Comparison of ENCODE assay signal across 17 cellular contexts in genomic region chr15:78716651-78717050, GRCh38.
DNase-seq lines count a peak whose midpoint lies in the region; ATAC-seq, FAIRE-seq and TF ChIP-seq lines count a peak whose summit lies in the region.
"Had no signal": no experiment of that assay in that cellular context is flagged by ENCODE, and none has a peak within 500 bp of the region (broad histone marks: within the 10 kb centered on the region; RNA-seq: fewer than 3 reads in every experiment).

No MANE protein-coding gene starts in this region.

- no peaks in the 10 kb centered on the region for H4K20me1 ChIP-seq in mammary epithelial cell (ENCODE audit: insufficient read depth, low read length)

- no peak overlapping the region for H3K27ac Mint-ChIP-seq in MCF 10A (ENCODE audit: low read depth, unreplicated experiment)

- 91% methylated on average over 2 of the region's 2 CpGs for WGBS in mammary epithelial cell (ENCODE audit: low coverage, missing lambda C conversion rate)

- H3K27me3 ChIP-seq in mammary epithelial cell (ENCODE audit: insufficient read depth, low read length) (no peaks in the 10 kb centered on the region), bronchial epithelial cell (ENCODE audit: control insufficient read depth, insufficient read depth, low read length) (no peaks in the 10 kb centered on the region)

- BruUV-seq in mammary epithelial cell (replicated peaks; lab: Mats Ljungman, UMichigan) (no TSS peak), MCF 10A (replicated peaks; lab: Mats Ljungman, UMichigan) (no TSS peak)

- no peak overlapping the region for H3K4me3 Mint-ChIP-seq in MCF 10A (ENCODE audit: unreplicated experiment)

- no peaks in the 10 kb centered on the region for H3K27me3 Mint-ChIP-seq in MCF 10A (ENCODE audit: insufficient read depth, unreplicated experiment)

- H3K9me3 ChIP-seq in mammary epithelial cell (replicated peaks; ENCODE audit: insufficient read depth, low read length), result peaks cover 8% of the 10 kb centered on the region

- TF ChIP-seq CTCF in mammary epithelial cell (conservative IDR thresholded peaks at IDR 0.05 in 1 of 2, IDR thresholded peaks at IDR 0.05 in 1 of 2; ENCODE audit: extremely low read depth in 1 of 2, insufficient read depth in 1 of 2, low read depth in 1 of 2, low read length in 2 of 2) (no peak), MCF 10A (IDR thresholded peaks at IDR 0.05; ENCODE audit: unreplicated experiment) (no peak), bronchial epithelial cell (IDR thresholded peaks at IDR 0.05; ENCODE audit: insufficient read depth, low read length, severe bottlenecking) (no peak)

- no peaks in the 10 kb centered on the region for H3K79me2 ChIP-seq in mammary epithelial cell (ENCODE audit: insufficient read depth, low read length)

- H3K36me3 Mint-ChIP-seq in MCF 10A (ENCODE audit: insufficient read depth, unreplicated experiment), result no peaks in the 10 kb centered on the region

- H3K27ac ChIP-seq in mammary epithelial cell (ENCODE audit: insufficient read depth, low read depth, low read length), result peak overlapping the region; percentile 67
- H3K27ac ChIP-seq: C4-2B had no signal

- dilution Hi-C loops in mammary epithelial cell (cut with HindIII; ENCODE audit: low sequenced_read_pairs), result no loop called here

- H3K4me1 ChIP-seq in mammary epithelial cell (ENCODE audit: insufficient read depth, low read length), result peaks cover 12% of the 10 kb centered on the region

- ATAC-seq in GM18873 (IDR thresholded peaks at IDR 0.05; ENCODE audit: low FRiP score, unreplicated experiment), result no peak

- H3K9ac ChIP-seq in mammary epithelial cell (ENCODE audit: insufficient read depth, low read length), result no peak overlapping the region

- no peak overlapping the region for H3K4me2 ChIP-seq in mammary epithelial cell (ENCODE audit: insufficient read depth, low read depth, low read length)

- H3K4me1 Mint-ChIP-seq in MCF 10A (ENCODE audit: insufficient read depth, unreplicated experiment), result peaks cover 28% of the 10 kb centered on the region

- no peak overlapping the region for H2AFZ ChIP-seq in mammary epithelial cell (ENCODE audit: low read depth, low read length)

- in situ Hi-C loops in mammary epithelial cell (cut with MboI; ENCODE audit: low sequenced_read_pairs in 2 of 2), result loop anchor here in 1 of 2 donors (25.0 kb wide), 1 partner anchor 404 kb away; no protein-coding TSS in a partner anchor

- POLR2A ChIA-PET in MCF 10A (lab: Yijun Ruan, JAX), result interaction anchor here (0.7 to 1.2 kb wide), 3 partner anchors 34 to 157 kb away, joined by 3 to 5 read pairs (median 4); no protein-coding TSS in a partner anchor

- FAIRE-seq in bronchial epithelial cell (lab: Jason Lieb, UNC), result no peak
- FAIRE-seq: GM18507 had no signal

- CTCF ChIA-PET in mammary epithelial cell (lab: Charles Lee; ENCODE audit: low non-redundant PET), result interaction anchor here (0.7 kb wide), 1 partner anchor 417 kb away, joined by 3 read pairs; the partner anchor contains the start of gene SKIC8
- CTCF ChIA-PET in MCF 10A (lab: Yijun Ruan, JAX), result no interaction called here

- DNase-seq in mammary epithelial cell (peak; percentile 57), MCF 10A (ENCODE audit: unreplicated experiment) (no peak), bronchial epithelial cell (ENCODE audit: low read depth) (peak; percentile 55), foreskin melanocyte (peak; percentile 93), kidney glomerular epithelial cell (lab: John Stamatoyannopoulos, UW) (no peak), occipital lobe (lab: John Stamatoyannopoulos, UW) (no peak), NCI-H524 treated with DMSO at 0.1 percent for 48 hours (lab: John Stamatoyannopoulos, UW) (no peak)
- DNase-seq: 8988T; DMS53; NCI-H146; NCI-H2227 treated with DMSO at 0.1 percent for 48 hours; NCI-H69; NK-92 treated with Interleukin-12 subunit alpha and Interleukin-12 subunit beta, amount 100 ng/mL, for 24 hours; OCI-M1 had no signal

- intact Hi-C loops in mammary epithelial cell (cut with micrococcal nuclease) (loop anchor here (5.0 kb wide), 1 partner anchor 36 kb away; no protein-coding TSS in a partner anchor), MCF 10A (cut with micrococcal nuclease) (loop anchor here (5.0 kb wide), 1 partner anchor 36 kb away; no protein-coding TSS in a partner anchor)

- peaks cover 10% of the 10 kb centered on the region for H3K9me3 Mint-ChIP-seq in MCF 10A (ENCODE audit: unreplicated experiment)

- H3K36me3 ChIP-seq in mammary epithelial cell (ENCODE audit: insufficient read depth, low read length) (no peaks in the 10 kb centered on the region), bronchial epithelial cell (ENCODE audit: control insufficient read depth, insufficient read depth, low read length) (no peaks in the 10 kb centered on the region)

- H3K4me3 ChIP-seq in mammary epithelial cell (replicated peaks in 1 of 3; ENCODE audit: insufficient read depth in 1 of 3, low read depth in 2 of 3, low read length in 3 of 3) (no peak overlapping the region), bronchial epithelial cell (ENCODE audit: low read depth, low read length) (no peak overlapping the region)

Comparison
In these comparisons a context has a peak if more than half of its experiments do, and no peak if none do; other contexts are left out.
1. DNase-seq: peak in mammary epithelial cell (single experiment), bronchial epithelial cell (single experiment) and foreskin melanocyte (single experiment); none in MCF 10A (single experiment), kidney glomerular epithelial cell (single experiment), occipital lobe (single experiment) and NCI-H524 treated with DMSO at 0.1 percent for 48 hours (single experiment).